In the genomic region with DNA sequence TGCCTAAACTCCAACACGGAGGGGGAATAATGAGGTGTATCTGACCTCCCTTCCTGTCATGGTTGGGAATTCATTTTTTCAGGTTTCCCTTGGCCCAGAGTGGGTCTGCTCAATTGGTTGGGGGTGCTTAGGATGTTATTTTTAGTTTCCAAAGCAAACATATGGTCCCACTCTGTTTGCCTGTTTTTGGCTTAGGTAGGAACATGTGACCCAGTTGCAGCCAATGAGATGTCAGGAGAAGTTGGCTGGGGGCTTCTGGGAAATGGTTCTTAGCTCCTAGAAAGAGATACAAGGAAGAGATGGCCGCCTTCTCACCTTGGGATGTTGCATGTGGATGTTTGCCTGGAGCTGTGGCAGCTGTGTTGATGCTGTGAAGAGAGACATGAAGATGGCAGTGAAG, we compare ENCODE assay signal across 22 cellular contexts.
"Had no signal": no experiment of that assay in that cellular context is flagged by ENCODE, and none has a peak within 500 bp of the region (broad histone marks: within the 10 kb centered on the region; RNA-seq: fewer than 3 reads in every experiment).

No MANE protein-coding gene starts in this region.

- DNase-seq: activated CD8-positive, alpha-beta memory T cell treated with anti-CD3 and anti-CD28 coated beads for 24 hours; activated CD8-positive, alpha-beta memory T cell treated with anti-CD3 and anti-CD28 coated beads, Interleukin-2, amount 50 U/mL, for 4 hours; activated naive CD4-positive, alpha-beta T cell; activated T-cell treated with anti-CD3 and anti-CD28 coated beads, Interleukin-2, amount 50 U/mL, for 4 hours; adrenal gland; brain microvascular endothelial cell; caudate nucleus; dermis blood vessel endothelial cell; effector CD8-positive, alpha-beta T cell; erythroblast; foreskin fibroblast; kidney glomerular epithelial cell; left lung; natural killer cell; ovary; stimulated activated CD4-positive, alpha-beta T cell treated with anti-CD3 and anti-CD28 coated beads, Interleukin-4, amount 100 ng/mL, for 4 hours; stimulated activated naive CD8-positive, alpha-beta T cell treated with anti-CD3 and anti-CD28 coated beads, Interleukin-15, amount 100 ng/mL, for 72 hours; tibial artery had no signal

- FAIRE-seq: TTC549 had no signal

- H3K27ac ChIP-seq: adrenal gland, ascending aorta, brain microvascular endothelial cell, left lung, neutrophil, ovary, prostate gland, tibial artery had no signal

- H3K9me3 ChIP-seq: ovary, prostate gland had no signal

- H3K4me1 ChIP-seq: ascending aorta, left lung, prostate gland, tibial artery had no signal

- H3K4me3 ChIP-seq: adrenal gland, ascending aorta, left lung, ovary, prostate gland, tibial artery had no signal

- H3K27me3 ChIP-seq: adrenal gland, ascending aorta, left lung, neutrophil, ovary had no signal

- H3K36me3 ChIP-seq: adrenal gland, ascending aorta, brain microvascular endothelial cell, left lung, neutrophil, ovary, prostate gland, tibial artery had no signal
